ENCODE assay signal across 8 cellular contexts in genomic region chr22:36329217-36330078, GRCh38. TPM values are rescaled to one million over a fixed set of nuclear protein-coding genes. Genes with fewer than 3 reads are reported as not detected.
DNase-seq lines count a peak whose midpoint lies in the region; ATAC-seq and TF ChIP-seq lines count a peak whose summit lies in the region.

No MANE protein-coding gene starts in this region.

- peak; percentile 11 for ATAC-seq in Right ventricle myocardium inferior
- peak; percentile 1 for ATAC-seq in sciatic nerve
- ATAC-seq in HG02973 (IDR thresholded peaks at IDR 0.05; ENCODE audit: unreplicated experiment): no peak

- H3K9me3 Mint-ChIP-seq in activated naive CD8-positive, alpha-beta T cell treated with anti-CD3 and anti-CD28 coated beads for 36 hours: no peaks in the 10 kb centered on the region

- H3K27ac Mint-ChIP-seq in activated naive CD8-positive, alpha-beta T cell treated with anti-CD3 and anti-CD28 coated beads for 36 hours: peak overlapping the region; percentile 100

- peaks cover 5% of the 10 kb centered on the region for H3K27me3 Mint-ChIP-seq in activated naive CD8-positive, alpha-beta T cell treated with anti-CD3 and anti-CD28 coated beads for 36 hours

- H3K36me3 ChIP-seq in right atrium auricular region: peaks cover 70% of the 10 kb centered on the region

- no peaks in the 10 kb centered on the region for H3K9me3 ChIP-seq in right atrium auricular region

- DNase-seq in Right ventricle myocardium inferior (ENCODE audit: missing footprints) (peak; percentile 81), cardiac septum (ENCODE audit: low spot score) (no peak), SW 1271 (lab: John Stamatoyannopoulos, UW) (peak; percentile 69 to 94), right atrium auricular region (ENCODE audit: low spot score) (peak; percentile 85), sciatic nerve (ENCODE audit: low spot score) (no peak), NCI-H187 (lab: John Stamatoyannopoulos, UW) (no peak)
- peak; percentile 85 for DNase-seq in activated naive CD8-positive, alpha-beta T cell treated with anti-CD3 and anti-CD28 coated beads for 36 hours

- H3K4me1 Mint-ChIP-seq in activated naive CD8-positive, alpha-beta T cell treated with anti-CD3 and anti-CD28 coated beads for 36 hours: peaks cover 76% of the 10 kb centered on the region

- no peaks in the 10 kb centered on the region for H3K27me3 ChIP-seq in right atrium auricular region

- peaks cover 80% of the 10 kb centered on the region for H3K36me3 Mint-ChIP-seq in activated naive CD8-positive, alpha-beta T cell treated with anti-CD3 and anti-CD28 coated beads for 36 hours

- H3K4me3 ChIP-seq in right atrium auricular region: peak overlapping the region in 1 of 2 donors; percentile 7

- H3K4me1 ChIP-seq in right atrium auricular region: peaks cover 0 to 100% of the 10 kb centered on the region in 2 donors

- TF ChIP-seq CTCF in right atrium auricular region (IDR thresholded peaks at IDR 0.05): no peak

- intact Hi-C loops in Right ventricle myocardium inferior (cut with DNase I): loop anchor here (2.0 kb wide), 1 partner anchor 57 kb away; the partner anchor contains the start of gene MYH9
- intact Hi-C loops in cardiac septum (cut with DNase I): loop anchor here (5.0 kb wide), 1 partner anchor 38 kb away; no protein-coding TSS in a partner anchor
- intact Hi-C loops in sciatic nerve (cut with DNase I): no loop called here

- H3K4me3 Mint-ChIP-seq in activated naive CD8-positive, alpha-beta T cell treated with anti-CD3 and anti-CD28 coated beads for 36 hours: peak overlapping the region; percentile 91

- peak overlapping the region; percentile 98 to 99 for H3K27ac ChIP-seq in right atrium auricular region

RNA-seq across cellular contexts. Expression of gene MYH9, which starts 58.3 kb away (rescaled TPM):
- total RNA-seq in Right ventricle myocardium inferior (180 TPM), cardiac septum (282 TPM), right atrium auricular region (100 to 1,000 TPM; 125 to 229 TPM), sciatic nerve (973 TPM)
- total RNA-seq in activated naive CD8-positive, alpha-beta T cell treated with anti-CD3 and anti-CD28 coated beads for 36 hours: 100 to 1,000 TPM; 551 to 554 TPM

Comparison
In these comparisons a context has a peak if more than half of its experiments do, and no peak if none do; other contexts are left out.
1. DNase-seq: peak in Right ventricle myocardium inferior (single experiment), SW 1271 (2 of 2), activated naive CD8-positive, alpha-beta T cell treated with anti-CD3 and anti-CD28 coated beads for 36 hours (single experiment) and right atrium auricular region (single experiment); none in cardiac septum (single experiment), sciatic nerve (single experiment) and NCI-H187 (0 of 2).